Comparison of ENCODE assay signal across 10 cellular contexts in the genomic region with DNA sequence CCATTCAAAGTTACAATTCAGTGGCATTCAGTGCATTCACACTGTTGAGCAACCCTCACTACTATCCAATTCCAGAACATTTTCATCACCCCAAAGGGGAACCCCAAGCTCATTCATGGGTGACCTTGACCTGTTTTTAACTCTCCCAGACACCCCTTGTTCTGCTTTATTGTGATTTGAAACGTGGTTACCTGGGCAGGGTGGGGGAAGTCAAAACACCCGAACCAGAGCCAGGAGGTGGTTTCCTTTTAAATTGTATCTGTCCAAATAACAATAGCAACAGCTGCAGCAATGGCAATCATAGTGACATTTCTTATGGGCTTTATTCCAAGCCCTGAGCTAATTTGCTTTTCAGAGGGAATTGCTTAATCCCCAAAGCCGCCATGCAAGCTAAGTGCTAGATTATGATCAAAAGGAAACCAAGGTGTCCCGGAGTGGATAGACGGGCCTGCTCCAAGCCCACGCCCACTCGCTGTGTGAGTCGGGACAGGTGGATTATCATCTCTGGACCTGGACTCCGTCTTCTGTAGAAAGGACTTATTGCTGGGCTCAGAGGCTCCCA. TPM values are rescaled to one million over a fixed set of nuclear protein-coding genes. Genes with fewer than 3 reads are reported as not detected.
A peak's percentile ranks its signal among the peaks of the same experiment; 100 is the strongest.
DNase-seq lines count a peak whose midpoint lies in the region; ATAC-seq lines count a peak whose summit lies in the region.
"Had no signal": no experiment of that assay in that cellular context is flagged by ENCODE, and none has a peak within 500 bp of the region (broad histone marks: within the 10 kb centered on the region; RNA-seq: fewer than 3 reads in every experiment).

No MANE protein-coding gene starts in this region.

- peaks cover 58% of the 10 kb centered on the region for H3K4me1 Mint-ChIP-seq in activated CD4-positive, alpha-beta T cell treated with anti-CD3 and anti-CD28 coated beads, Interleukin-2, amount 10 ng/mL, durations not matched to agents 24 days and 14 days
- H3K4me1 Mint-ChIP-seq in effector memory CD8-positive, alpha-beta T cell (ENCODE audit: low read depth in 2 of 2) = peaks cover 9 to 13% of the 10 kb centered on the region in 2 donors
- H3K4me1 Mint-ChIP-seq in stimulated activated naive CD8-positive, alpha-beta T cell treated with anti-CD3 and anti-CD28 coated beads, Interleukin-15, Interleukin-2, amounts not matched to agents 100 ng/mL and 50 ng/mL, for 24 hours (ENCODE audit: low read depth) = peaks cover 84% of the 10 kb centered on the region

- peak; percentile 84 for DNase-seq in activated CD4-positive, alpha-beta T cell treated with anti-CD3 and anti-CD28 coated beads, Interleukin-2, amount 10 ng/mL, durations not matched to agents 24 days and 14 days
- no peak for DNase-seq in activated CD4-positive, alpha-beta T cell treated with anti-CD3 and anti-CD28 coated beads, Interleukin-2, amount 50 U/mL, for 4 hours
- DNase-seq in NCI-H1694 treated with DMSO at 0.1 percent for 48 hours (lab: John Stamatoyannopoulos, UW) (peak; percentile 29), midbrain (lab: John Stamatoyannopoulos, UW) (no peak), SK-N-DZ (ENCODE audit: low spot score) (no peak)
- DNase-seq in effector memory CD8-positive, alpha-beta T cell = no peak
- DNase-seq: BE2C had no signal

- H3K27me3 Mint-ChIP-seq in activated CD4-positive, alpha-beta T cell treated with anti-CD3 and anti-CD28 coated beads, Interleukin-2, amount 10 ng/mL, durations not matched to agents 24 days and 14 days = no peaks in the 10 kb centered on the region
- H3K27me3 Mint-ChIP-seq in effector memory CD8-positive, alpha-beta T cell = peaks cover 8 to 26% of the 10 kb centered on the region in 2 donors
- H3K27me3 Mint-ChIP-seq in stimulated activated naive CD8-positive, alpha-beta T cell treated with anti-CD3 and anti-CD28 coated beads, Interleukin-15, Interleukin-2, amounts not matched to agents 100 ng/mL and 50 ng/mL, for 24 hours = no peaks in the 10 kb centered on the region

- H3K36me3 Mint-ChIP-seq in activated CD4-positive, alpha-beta T cell treated with anti-CD3 and anti-CD28 coated beads, Interleukin-2, amount 10 ng/mL, durations not matched to agents 24 days and 14 days (ENCODE audit: low read depth) = peaks cover 54% of the 10 kb centered on the region
- H3K36me3 Mint-ChIP-seq in effector memory CD8-positive, alpha-beta T cell (ENCODE audit: insufficient read depth) = no peaks in the 10 kb centered on the region
- peaks cover 23% of the 10 kb centered on the region for H3K36me3 Mint-ChIP-seq in stimulated activated naive CD8-positive, alpha-beta T cell treated with anti-CD3 and anti-CD28 coated beads, Interleukin-15, Interleukin-2, amounts not matched to agents 100 ng/mL and 50 ng/mL, for 24 hours (ENCODE audit: low read depth)

- H3K9me3 Mint-ChIP-seq in activated CD4-positive, alpha-beta T cell treated with anti-CD3 and anti-CD28 coated beads, Interleukin-2, amount 10 ng/mL, durations not matched to agents 24 days and 14 days = no peaks in the 10 kb centered on the region
- no peaks in the 10 kb centered on the region for H3K9me3 Mint-ChIP-seq in effector memory CD8-positive, alpha-beta T cell
- no peaks in the 10 kb centered on the region for H3K9me3 Mint-ChIP-seq in stimulated activated naive CD8-positive, alpha-beta T cell treated with anti-CD3 and anti-CD28 coated beads, Interleukin-15, Interleukin-2, amounts not matched to agents 100 ng/mL and 50 ng/mL, for 24 hours

- H3K27ac Mint-ChIP-seq in activated CD4-positive, alpha-beta T cell treated with anti-CD3 and anti-CD28 coated beads, Interleukin-2, amount 10 ng/mL, durations not matched to agents 24 days and 14 days = peak overlapping the region; percentile 98
- H3K27ac Mint-ChIP-seq in effector memory CD8-positive, alpha-beta T cell = no peak overlapping the region
- peak overlapping the region; percentile 96 for H3K27ac Mint-ChIP-seq in stimulated activated naive CD8-positive, alpha-beta T cell treated with anti-CD3 and anti-CD28 coated beads, Interleukin-15, Interleukin-2, amounts not matched to agents 100 ng/mL and 50 ng/mL, for 24 hours

- H3K4me3 Mint-ChIP-seq in activated CD4-positive, alpha-beta T cell treated with anti-CD3 and anti-CD28 coated beads, Interleukin-2, amount 10 ng/mL, durations not matched to agents 24 days and 14 days = peak overlapping the region; percentile 95
- no peak overlapping the region for H3K4me3 Mint-ChIP-seq in effector memory CD8-positive, alpha-beta T cell
- H3K4me3 Mint-ChIP-seq in stimulated activated naive CD8-positive, alpha-beta T cell treated with anti-CD3 and anti-CD28 coated beads, Interleukin-15, Interleukin-2, amounts not matched to agents 100 ng/mL and 50 ng/mL, for 24 hours = peak overlapping the region; percentile 85

- peak; percentile 44 for ATAC-seq in effector memory CD8-positive, alpha-beta T cell (replicated peaks)
- ATAC-seq in HG02642 (IDR thresholded peaks at IDR 0.05; ENCODE audit: poor library complexity, unreplicated experiment) = no peak

- intact Hi-C loops in activated CD4-positive, alpha-beta T cell treated with anti-CD3 and anti-CD28 coated beads, Interleukin-2, amount 10 ng/mL, durations not matched to agents 24 days and 14 days (cut with micrococcal nuclease) = no loop called here

RNA-seq across cellular contexts. Expression of gene PTGIR, which starts 6.1 kb away (rescaled TPM):
- total RNA-seq in activated CD4-positive, alpha-beta T cell treated with anti-CD3 and anti-CD28 coated beads, Interleukin-2, amount 10 ng/mL, durations not matched to agents 24 days and 14 days = 194 TPM in 2 replicates
- 0.15 and 0.72 TPM in 2 replicates for polyA plus RNA-seq in SK-N-DZ (2014; cell fraction: cytosol; rRNA removed)
- polyA plus RNA-seq in SK-N-DZ (2014; cell fraction: nucleus; rRNA removed) = 0.50 and 0.57 TPM in 2 replicates

RNA-seq across cellular contexts. Expression of gene GNG8, which starts 17.3 kb away (rescaled TPM):
- 13.3 and 14.1 TPM in 2 replicates for total RNA-seq in activated CD4-positive, alpha-beta T cell treated with anti-CD3 and anti-CD28 coated beads, Interleukin-2, amount 10 ng/mL, durations not matched to agents 24 days and 14 days
- not detected in 2 replicates for polyA plus RNA-seq in SK-N-DZ (2014; cell fraction: cytosol; rRNA removed)
- polyA plus RNA-seq in SK-N-DZ (2014; cell fraction: nucleus; rRNA removed) = not detected in 2 replicates
- polyA plus RNA-seq: esophagus had no signal

RNA-seq across cellular contexts. Expression of gene CALM3, which starts 17.6 kb away (rescaled TPM):
- 477 and 479 TPM in 2 replicates for total RNA-seq in activated CD4-positive, alpha-beta T cell treated with anti-CD3 and anti-CD28 coated beads, Interleukin-2, amount 10 ng/mL, durations not matched to agents 24 days and 14 days
- polyA plus RNA-seq in SK-N-DZ (2014; cell fraction: cytosol; rRNA removed) = 185 and 254 TPM in 2 replicates
- 86.7 and 103 TPM in 2 replicates for polyA plus RNA-seq in SK-N-DZ (2014; cell fraction: nucleus; rRNA removed)

RNA-seq across cellular contexts. Expression of gene DACT3, which starts 42.2 kb away (rescaled TPM):
- total RNA-seq in activated CD4-positive, alpha-beta T cell treated with anti-CD3 and anti-CD28 coated beads, Interleukin-2, amount 10 ng/mL, durations not matched to agents 24 days and 14 days = 3.2 and 3.7 TPM in 2 replicates
- polyA plus RNA-seq in SK-N-DZ (2014; cell fraction: cytosol; rRNA removed) = 3.1 and 6.6 TPM in 2 replicates
- polyA plus RNA-seq in SK-N-DZ (2014; cell fraction: nucleus; rRNA removed) = 3.2 and 5.7 TPM in 2 replicates

Comparison
In these comparisons a context has a peak if more than half of its experiments do, and no peak if none do; other contexts are left out.
1. DNase-seq: peak in activated CD4-positive, alpha-beta T cell treated with anti-CD3 and anti-CD28 coated beads, Interleukin-2, amount 10 ng/mL, durations not matched to agents 24 days and 14 days (single experiment) and NCI-H1694 treated with DMSO at 0.1 percent for 48 hours (single experiment); none in activated CD4-positive, alpha-beta T cell treated with anti-CD3 and anti-CD28 coated beads, Interleukin-2, amount 50 U/mL, for 4 hours (0 of 2), effector memory CD8-positive, alpha-beta T cell (0 of 3), midbrain (single experiment) and SK-N-DZ (single experiment).
2. H3K27ac Mint-ChIP-seq: peak in activated CD4-positive, alpha-beta T cell treated with anti-CD3 and anti-CD28 coated beads, Interleukin-2, amount 10 ng/mL, durations not matched to agents 24 days and 14 days (single experiment) and stimulated activated naive CD8-positive, alpha-beta T cell treated with anti-CD3 and anti-CD28 coated beads, Interleukin-15, Interleukin-2, amounts not matched to agents 100 ng/mL and 50 ng/mL, for 24 hours (single experiment); none in effector memory CD8-positive, alpha-beta T cell (0 of 2).
3. H3K4me3 Mint-ChIP-seq: peak in activated CD4-positive, alpha-beta T cell treated with anti-CD3 and anti-CD28 coated beads, Interleukin-2, amount 10 ng/mL, durations not matched to agents 24 days and 14 days (single experiment) and stimulated activated naive CD8-positive, alpha-beta T cell treated with anti-CD3 and anti-CD28 coated beads, Interleukin-15, Interleukin-2, amounts not matched to agents 100 ng/mL and 50 ng/mL, for 24 hours (single experiment); none in effector memory CD8-positive, alpha-beta T cell (0 of 2).